In the genomic region with DNA sequence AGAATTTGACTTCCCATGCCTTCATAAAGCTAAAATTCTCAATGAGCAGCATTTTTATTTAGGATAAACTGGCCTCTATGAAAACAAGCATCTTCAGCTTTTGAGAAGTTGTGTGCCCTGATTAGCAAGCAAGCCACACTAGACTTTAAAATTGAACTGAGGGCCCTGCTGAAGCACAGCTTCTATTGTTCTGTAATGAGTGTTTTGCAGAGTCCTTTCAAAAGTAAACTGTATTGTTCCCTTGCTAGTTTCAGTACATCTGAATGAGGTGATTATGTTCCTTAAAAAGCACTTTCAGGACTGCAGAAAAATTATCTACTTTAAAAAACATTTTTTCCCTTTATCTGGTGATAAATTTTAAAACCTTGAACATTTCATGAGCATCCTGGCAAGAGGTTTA, we compare ENCODE assay signal across 1 cellular context.
TF ChIP-seq lines count a peak whose summit lies in the region.

No MANE protein-coding gene starts in this region.

TF ChIP-seq in WTC11, 78 proteins besides CTCF, POLR2A, EP300 and RAD21 (continued from another document):
- TF ChIP-seq, protein P1, sequence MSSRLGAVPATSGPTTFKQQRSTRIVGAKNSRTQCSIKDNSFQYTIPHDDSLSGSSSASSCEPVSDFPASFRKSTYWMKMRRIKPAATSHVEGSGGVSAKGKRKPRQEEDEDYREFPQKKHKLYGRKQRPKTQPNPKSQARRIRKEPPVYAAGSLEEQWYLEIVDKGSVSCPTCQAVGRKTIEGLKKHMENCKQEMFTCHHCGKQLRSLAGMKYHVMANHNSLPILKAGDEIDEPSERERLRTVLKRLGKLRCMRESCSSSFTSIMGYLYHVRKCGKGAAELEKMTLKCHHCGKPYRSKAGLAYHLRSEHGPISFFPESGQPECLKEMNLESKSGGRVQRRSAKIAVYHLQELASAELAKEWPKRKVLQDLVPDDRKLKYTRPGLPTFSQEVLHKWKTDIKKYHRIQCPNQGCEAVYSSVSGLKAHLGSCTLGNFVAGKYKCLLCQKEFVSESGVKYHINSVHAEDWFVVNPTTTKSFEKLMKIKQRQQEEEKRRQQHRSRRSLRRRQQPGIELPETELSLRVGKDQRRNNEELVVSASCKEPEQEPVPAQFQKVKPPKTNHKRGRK (CRISPR knock-in tag; IDR thresholded peaks at IDR 0.05; ENCODE audit: borderline replicate concordance) = no peak
- TF ChIP-seq ZNF416 (CRISPR knock-in tag; IDR thresholded peaks at IDR 0.05) (no peak), ESRRA (CRISPR knock-in tag; IDR thresholded peaks at IDR 0.05; ENCODE audit: borderline replicate concordance) (no peak), ERG (CRISPR knock-in tag; IDR thresholded peaks at IDR 0.05) (no peak), SOX15 (CRISPR knock-in tag; IDR thresholded peaks at IDR 0.05) (no peak), NFATC4 (CRISPR knock-in tag; IDR thresholded peaks at IDR 0.05) (no peak), ZNF121 (CRISPR knock-in tag; IDR thresholded peaks at IDR 0.05) (no peak)
- TF ChIP-seq, protein P2, sequence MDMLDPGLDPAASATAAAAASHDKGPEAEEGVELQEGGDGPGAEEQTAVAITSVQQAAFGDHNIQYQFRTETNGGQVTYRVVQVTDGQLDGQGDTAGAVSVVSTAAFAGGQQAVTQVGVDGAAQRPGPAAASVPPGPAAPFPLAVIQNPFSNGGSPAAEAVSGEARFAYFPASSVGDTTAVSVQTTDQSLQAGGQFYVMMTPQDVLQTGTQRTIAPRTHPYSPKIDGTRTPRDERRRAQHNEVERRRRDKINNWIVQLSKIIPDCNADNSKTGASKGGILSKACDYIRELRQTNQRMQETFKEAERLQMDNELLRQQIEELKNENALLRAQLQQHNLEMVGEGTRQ (CRISPR knock-in tag; IDR thresholded peaks at IDR 0.05) = no peak
- TF ChIP-seq, protein P3, sequence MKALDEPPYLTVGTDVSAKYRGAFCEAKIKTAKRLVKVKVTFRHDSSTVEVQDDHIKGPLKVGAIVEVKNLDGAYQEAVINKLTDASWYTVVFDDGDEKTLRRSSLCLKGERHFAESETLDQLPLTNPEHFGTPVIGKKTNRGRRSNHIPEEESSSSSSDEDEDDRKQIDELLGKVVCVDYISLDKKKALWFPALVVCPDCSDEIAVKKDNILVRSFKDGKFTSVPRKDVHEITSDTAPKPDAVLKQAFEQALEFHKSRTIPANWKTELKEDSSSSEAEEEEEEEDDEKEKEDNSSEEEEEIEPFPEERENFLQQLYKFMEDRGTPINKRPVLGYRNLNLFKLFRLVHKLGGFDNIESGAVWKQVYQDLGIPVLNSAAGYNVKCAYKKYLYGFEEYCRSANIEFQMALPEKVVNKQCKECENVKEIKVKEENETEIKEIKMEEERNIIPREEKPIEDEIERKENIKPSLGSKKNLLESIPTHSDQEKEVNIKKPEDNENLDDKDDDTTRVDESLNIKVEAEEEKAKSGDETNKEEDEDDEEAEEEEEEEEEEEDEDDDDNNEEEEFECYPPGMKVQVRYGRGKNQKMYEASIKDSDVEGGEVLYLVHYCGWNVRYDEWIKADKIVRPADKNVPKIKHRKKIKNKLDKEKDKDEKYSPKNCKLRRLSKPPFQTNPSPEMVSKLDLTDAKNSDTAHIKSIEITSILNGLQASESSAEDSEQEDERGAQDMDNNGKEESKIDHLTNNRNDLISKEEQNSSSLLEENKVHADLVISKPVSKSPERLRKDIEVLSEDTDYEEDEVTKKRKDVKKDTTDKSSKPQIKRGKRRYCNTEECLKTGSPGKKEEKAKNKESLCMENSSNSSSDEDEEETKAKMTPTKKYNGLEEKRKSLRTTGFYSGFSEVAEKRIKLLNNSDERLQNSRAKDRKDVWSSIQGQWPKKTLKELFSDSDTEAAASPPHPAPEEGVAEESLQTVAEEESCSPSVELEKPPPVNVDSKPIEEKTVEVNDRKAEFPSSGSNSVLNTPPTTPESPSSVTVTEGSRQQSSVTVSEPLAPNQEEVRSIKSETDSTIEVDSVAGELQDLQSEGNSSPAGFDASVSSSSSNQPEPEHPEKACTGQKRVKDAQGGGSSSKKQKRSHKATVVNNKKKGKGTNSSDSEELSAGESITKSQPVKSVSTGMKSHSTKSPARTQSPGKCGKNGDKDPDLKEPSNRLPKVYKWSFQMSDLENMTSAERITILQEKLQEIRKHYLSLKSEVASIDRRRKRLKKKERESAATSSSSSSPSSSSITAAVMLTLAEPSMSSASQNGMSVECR (CRISPR knock-in tag; IDR thresholded peaks at IDR 0.05; ENCODE audit: borderline replicate concordance) = no peak
- TF ChIP-seq, protein P4, sequence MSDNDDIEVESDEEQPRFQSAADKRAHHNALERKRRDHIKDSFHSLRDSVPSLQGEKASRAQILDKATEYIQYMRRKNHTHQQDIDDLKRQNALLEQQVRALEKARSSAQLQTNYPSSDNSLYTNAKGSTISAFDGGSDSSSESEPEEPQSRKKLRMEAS (CRISPR knock-in tag; IDR thresholded peaks at IDR 0.05) = no peak
